In the genomic region with DNA sequence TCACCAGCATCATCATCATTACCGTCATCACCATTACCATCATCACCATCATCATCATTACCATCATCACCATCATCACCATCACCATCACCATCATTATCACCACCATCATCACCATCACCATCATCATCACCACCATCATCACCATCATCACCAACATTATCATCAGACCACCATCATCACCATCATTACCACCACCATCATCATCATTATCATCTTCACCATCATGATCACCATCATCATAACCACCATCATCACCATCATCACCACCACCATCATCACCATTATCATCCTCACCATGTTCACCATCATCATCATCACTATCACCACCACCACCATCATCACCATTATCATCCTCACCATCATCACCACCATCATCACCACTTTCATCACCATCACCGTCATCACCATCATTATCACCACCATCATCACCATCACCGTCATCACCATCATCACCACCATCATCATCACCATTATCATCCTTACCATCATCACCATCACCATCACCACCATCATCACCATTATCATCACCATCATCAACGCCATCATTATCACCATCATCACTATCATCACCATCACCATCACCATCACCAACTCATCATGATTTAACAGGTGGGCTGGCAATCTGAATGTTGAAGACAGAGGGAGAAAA, we compare ENCODE assay signal across 1 cellular context.
TF ChIP-seq lines count a peak whose summit lies in the region.

No MANE protein-coding gene starts in this region.

TF ChIP-seq in K562, 482 proteins besides CTCF, POLR2A, EP300 and RAD21 (continued from another document):
- TF ChIP-seq NKRF (IDR thresholded peaks at IDR 0.05; ENCODE audit: borderline replicate concordance), result 0 out of 2 replicates have a peak, but pooled peaks have one; percentile 44
- peak; percentile 12; the same call in 1 of the 2 replicates for TF ChIP-seq SMARCA5 (IDR thresholded peaks at IDR 0.05)
- TF ChIP-seq ELF4 (CRISPR knock-in tag; IDR thresholded peaks at IDR 0.05), result 0 out of 2 replicates have a peak, but pooled peaks have one; percentile 40
- TF ChIP-seq CTBP1 (IDR thresholded peaks at IDR 0.05; ENCODE audit: borderline replicate concordance), result peak; percentile 48; the same call in 1 of the 2 replicates
- TF ChIP-seq LARP7 (IDR thresholded peaks at IDR 0.05), result 0 out of 2 replicates have a peak, but pooled peaks have one; percentile 83
- TF ChIP-seq ZNF197 (CRISPR knock-in tag; IDR thresholded peaks at IDR 0.05; ENCODE audit: low read depth), result no peak
- TF ChIP-seq, protein P1, sequence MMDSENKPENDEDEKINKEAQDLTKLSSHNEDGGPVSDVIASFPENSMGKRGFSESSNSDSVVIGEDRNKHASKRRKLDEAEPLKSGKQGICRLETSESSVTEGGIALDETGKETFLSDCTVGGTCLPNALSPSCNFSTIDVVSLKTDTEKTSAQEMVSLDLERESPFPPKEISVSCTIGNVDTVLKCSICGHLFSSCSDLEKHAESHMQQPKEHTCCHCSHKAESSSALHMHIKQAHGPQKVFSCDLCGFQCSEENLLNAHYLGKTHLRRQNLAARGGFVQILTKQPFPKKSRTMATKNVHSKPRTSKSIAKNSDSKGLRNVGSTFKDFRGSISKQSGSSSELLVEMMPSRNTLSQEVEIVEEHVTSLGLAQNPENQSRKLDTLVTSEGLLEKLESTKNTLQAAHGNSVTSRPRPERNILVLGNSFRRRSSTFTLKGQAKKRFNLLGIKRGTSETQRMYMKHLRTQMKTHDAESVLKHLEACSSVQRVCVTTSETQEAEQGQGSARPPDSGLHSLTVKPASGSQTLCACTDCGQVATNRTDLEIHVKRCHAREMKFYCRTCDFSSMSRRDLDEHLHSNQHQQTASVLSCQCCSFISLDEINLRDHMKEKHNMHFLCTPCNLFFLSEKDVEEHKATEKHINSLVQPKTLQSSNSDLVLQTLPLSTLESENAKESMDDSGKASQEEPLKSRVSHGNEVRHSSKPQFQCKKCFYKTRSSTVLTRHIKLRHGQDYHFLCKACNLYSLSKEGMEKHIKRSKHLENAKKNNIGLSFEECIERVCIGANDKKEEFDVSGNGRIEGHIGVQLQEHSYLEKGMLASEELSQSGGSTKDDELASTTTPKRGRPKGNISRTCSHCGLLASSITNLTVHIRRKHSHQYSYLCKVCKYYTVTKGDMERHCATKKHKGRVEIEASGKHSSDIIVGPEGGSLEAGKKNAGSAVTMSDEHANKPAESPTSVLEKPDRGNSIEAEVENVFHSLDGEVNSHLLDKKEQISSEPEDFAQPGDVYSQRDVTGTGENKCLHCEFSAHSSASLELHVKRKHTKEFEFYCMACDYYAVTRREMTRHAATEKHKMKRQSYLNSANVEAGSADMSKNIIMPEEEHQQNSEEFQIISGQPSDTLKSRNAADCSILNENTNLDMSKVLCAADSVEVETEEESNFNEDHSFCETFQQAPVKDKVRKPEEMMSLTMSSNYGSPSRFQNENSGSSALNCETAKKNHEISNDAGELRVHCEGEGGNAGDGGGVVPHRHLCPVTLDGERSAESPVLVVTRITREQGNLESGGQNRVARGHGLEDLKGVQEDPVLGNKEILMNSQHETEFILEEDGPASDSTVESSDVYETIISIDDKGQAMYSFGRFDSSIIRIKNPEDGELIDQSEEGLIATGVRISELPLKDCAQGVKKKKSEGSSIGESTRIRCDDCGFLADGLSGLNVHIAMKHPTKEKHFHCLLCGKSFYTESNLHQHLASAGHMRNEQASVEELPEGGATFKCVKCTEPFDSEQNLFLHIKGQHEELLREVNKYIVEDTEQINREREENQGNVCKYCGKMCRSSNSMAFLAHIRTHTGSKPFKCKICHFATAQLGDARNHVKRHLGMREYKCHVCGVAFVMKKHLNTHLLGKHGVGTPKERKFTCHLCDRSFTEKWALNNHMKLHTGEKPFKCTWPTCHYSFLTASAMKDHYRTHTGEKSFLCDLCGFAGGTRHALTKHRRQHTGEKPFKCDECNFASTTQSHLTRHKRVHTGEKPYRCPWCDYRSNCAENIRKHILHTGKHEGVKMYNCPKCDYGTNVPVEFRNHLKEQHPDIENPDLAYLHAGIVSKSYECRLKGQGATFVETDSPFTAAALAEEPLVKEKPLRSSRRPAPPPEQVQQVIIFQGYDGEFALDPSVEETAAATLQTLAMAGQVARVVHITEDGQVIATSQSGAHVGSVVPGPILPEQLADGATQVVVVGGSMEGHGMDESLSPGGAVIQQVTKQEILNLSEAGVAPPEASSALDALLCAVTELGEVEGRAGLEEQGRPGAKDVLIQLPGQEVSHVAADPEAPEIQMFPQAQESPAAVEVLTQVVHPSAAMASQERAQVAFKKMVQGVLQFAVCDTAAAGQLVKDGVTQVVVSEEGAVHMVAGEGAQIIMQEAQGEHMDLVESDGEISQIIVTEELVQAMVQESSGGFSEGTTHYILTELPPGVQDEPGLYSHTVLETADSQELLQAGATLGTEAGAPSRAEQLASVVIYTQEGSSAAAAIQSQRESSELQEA (IDR thresholded peaks at IDR 0.05; ENCODE audit: low read depth), result 0 out of 2 replicates have a peak, but pooled peaks have one; percentile 41
- no peak for TF ChIP-seq SIRT6 (IDR thresholded peaks at IDR 0.05; ENCODE audit: low read depth, low read length)
- TF ChIP-seq YBX1 (IDR thresholded peaks at IDR 0.05), result 0 out of 2 replicates have a peak, but pooled peaks have one; percentile 62
- TF ChIP-seq CSDE1 (IDR thresholded peaks at IDR 0.05), result 0 out of 4 replicates have a peak, but pooled peaks of 1 of the 2 experiments have one; percentile 38
- TF ChIP-seq, protein P2, sequence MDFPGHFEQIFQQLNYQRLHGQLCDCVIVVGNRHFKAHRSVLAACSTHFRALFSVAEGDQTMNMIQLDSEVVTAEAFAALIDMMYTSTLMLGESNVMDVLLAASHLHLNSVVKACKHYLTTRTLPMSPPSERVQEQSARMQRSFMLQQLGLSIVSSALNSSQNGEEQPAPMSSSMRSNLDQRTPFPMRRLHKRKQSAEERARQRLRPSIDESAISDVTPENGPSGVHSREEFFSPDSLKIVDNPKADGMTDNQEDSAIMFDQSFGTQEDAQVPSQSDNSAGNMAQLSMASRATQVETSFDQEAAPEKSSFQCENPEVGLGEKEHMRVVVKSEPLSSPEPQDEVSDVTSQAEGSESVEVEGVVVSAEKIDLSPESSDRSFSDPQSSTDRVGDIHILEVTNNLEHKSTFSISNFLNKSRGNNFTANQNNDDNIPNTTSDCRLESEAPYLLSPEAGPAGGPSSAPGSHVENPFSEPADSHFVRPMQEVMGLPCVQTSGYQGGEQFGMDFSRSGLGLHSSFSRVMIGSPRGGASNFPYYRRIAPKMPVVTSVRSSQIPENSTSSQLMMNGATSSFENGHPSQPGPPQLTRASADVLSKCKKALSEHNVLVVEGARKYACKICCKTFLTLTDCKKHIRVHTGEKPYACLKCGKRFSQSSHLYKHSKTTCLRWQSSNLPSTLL (IDR thresholded peaks at IDR 0.05), result peak; percentile 47; the same call in 1 of the 2 replicates
- TF ChIP-seq THRB (CRISPR knock-in tag; conservative IDR thresholded peaks at IDR 0.05), result 0 out of 2 replicates have a peak, but pooled peaks have one; percentile 47
- TF ChIP-seq ATF1 (CRISPR knock-in tag; IDR thresholded peaks at IDR 0.05), result no peak
- peak; percentile 67 for TF ChIP-seq ATF1 (tag; IDR thresholded peaks at IDR 0.05)
- no peak for TF ChIP-seq PCBP2 (IDR thresholded peaks at IDR 0.05; ENCODE audit: low read depth, low read length, poor library complexity, severe bottlenecking)
- TF ChIP-seq, protein P3, sequence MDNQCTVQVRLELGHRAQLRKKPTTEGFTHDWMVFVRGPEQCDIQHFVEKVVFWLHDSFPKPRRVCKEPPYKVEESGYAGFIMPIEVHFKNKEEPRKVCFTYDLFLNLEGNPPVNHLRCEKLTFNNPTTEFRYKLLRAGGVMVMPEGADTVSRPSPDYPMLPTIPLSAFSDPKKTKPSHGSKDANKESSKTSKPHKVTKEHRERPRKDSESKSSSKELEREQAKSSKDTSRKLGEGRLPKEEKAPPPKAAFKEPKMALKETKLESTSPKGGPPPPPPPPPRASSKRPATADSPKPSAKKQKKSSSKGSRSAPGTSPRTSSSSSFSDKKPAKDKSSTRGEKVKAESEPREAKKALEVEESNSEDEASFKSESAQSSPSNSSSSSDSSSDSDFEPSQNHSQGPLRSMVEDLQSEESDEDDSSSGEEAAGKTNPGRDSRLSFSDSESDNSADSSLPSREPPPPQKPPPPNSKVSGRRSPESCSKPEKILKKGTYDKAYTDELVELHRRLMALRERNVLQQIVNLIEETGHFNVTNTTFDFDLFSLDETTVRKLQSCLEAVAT (IDR thresholded peaks at IDR 0.05), result peak in 1 of 2 experiments; percentile 48; a peak in 1 of 4 replicates
